In the genomic region with DNA sequence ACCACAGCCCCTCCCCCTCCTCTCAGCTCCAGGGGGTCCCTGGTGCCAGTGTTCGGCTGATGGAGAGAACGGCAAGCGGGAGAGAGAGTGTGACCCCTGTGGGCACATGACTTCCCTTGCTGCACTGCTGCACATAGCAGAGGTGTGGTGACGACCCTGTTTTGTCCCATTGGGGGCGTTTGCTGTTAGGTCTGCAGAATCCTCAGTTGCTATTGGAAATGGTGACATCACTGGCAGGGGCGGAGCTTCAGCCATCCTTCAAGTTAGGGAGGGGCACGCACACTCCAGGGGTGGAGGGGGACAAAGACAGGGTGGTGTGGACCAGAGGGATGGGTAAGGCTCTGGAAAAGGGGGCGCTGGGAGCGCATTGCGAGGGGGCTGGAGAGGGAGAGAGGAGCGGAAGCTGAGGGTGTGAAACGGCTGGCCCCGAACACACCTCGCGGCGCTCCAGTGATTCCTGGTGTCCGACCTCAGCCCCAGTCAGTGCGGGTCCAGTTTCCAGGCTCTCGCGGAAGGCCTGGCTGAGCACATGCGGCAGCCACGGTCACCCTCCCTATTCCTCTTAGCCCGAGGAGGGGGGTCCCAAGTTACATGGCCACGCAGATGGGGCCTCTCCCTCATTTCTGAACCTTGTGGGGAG, we compare ENCODE assay signal across 13 cellular contexts. TPM values are rescaled to one million over a fixed set of nuclear protein-coding genes. Genes with fewer than 3 reads are reported as not detected.
DNase-seq lines count a peak whose midpoint lies in the region; ATAC-seq, FAIRE-seq and TF ChIP-seq lines count a peak whose summit lies in the region.
"Had no signal": no experiment of that assay in that cellular context is flagged by ENCODE, and none has a peak within 500 bp of the region (broad histone marks: within the 10 kb centered on the region; RNA-seq: fewer than 3 reads in every experiment).

No MANE protein-coding gene starts in this region.

- H3K4me3 ChIP-seq in GM23338 (peak overlapping the region; percentile 51), OCI-LY7 (ENCODE audit: low read depth, low read length, poor library complexity, severe bottlenecking) (no peak overlapping the region), tibial artery (no peak overlapping the region), smooth muscle cell (no peak overlapping the region)
- H3K4me3 ChIP-seq: mucosa of descending colon had no signal

- H2AFZ ChIP-seq in GM23338 = no peak overlapping the region
- H2AFZ ChIP-seq in OCI-LY7 (ENCODE audit: low read length) = no peak overlapping the region
- H2AFZ ChIP-seq in smooth muscle cell (ENCODE audit: low read depth) = no peak overlapping the region

- H3K9ac ChIP-seq in smooth muscle cell (ENCODE audit: low read depth) = no peak overlapping the region

- TF ChIP-seq CTCF in D721Med (IDR thresholded peaks at IDR 0.05; ENCODE audit: insufficient read depth, missing control alignments) (no peak), GM23338 (conservative IDR thresholded peaks at IDR 0.05; ENCODE audit: low read depth in 2 of 2) (no peak; a peak in 2 of 4 replicates), OCI-LY7 (conservative IDR thresholded peaks at IDR 0.05; ENCODE audit: low read length) (0 out of 2 replicates have a peak, but pooled peaks have one; percentile 22), tibial artery (IDR thresholded peaks at IDR 0.05) (no peak), smooth muscle cell (IDR thresholded peaks at IDR 0.05; ENCODE audit: borderline replicate concordance, insufficient read depth, poor library complexity, severe bottlenecking) (no peak)

- 28% methylated on average over 21 of the region's 24 CpGs for WGBS in smooth muscle cell (ENCODE audit: low lambda C conversion rate)

- H3K27me3 Mint-ChIP-seq in GM23338 (ENCODE audit: insufficient read depth, low read depth, poor library complexity) = peaks cover 62% of the 10 kb centered on the region
- peaks cover 77% of the 10 kb centered on the region for H3K27me3 Mint-ChIP-seq in activated T-cell treated with anti-CD3 and anti-CD28 coated beads, Interleukin-2, amount 50 U/mL, for 4 hours (ENCODE audit: low read depth)
- peaks cover 67% of the 10 kb centered on the region for H3K27me3 Mint-ChIP-seq in activated T-cell treated with anti-CD3 and anti-CD28 coated beads, Interleukin-2, amount 50 U/mL, for 72 hours (ENCODE audit: low read depth)

- H3K36me3 ChIP-seq in GM23338 (ENCODE audit: insufficient read depth) (no peaks in the 10 kb centered on the region), OCI-LY7 (ENCODE audit: insufficient read depth, low read length) (no peaks in the 10 kb centered on the region), tibial artery (no peaks in the 10 kb centered on the region), smooth muscle cell (ENCODE audit: low read depth) (no peaks in the 10 kb centered on the region)

- H3F3A ChIP-seq in GM23338 (replicated peaks; ENCODE audit: low read depth) (no peaks in the 10 kb centered on the region), smooth muscle cell (ENCODE audit: low read depth) (no peaks in the 10 kb centered on the region)

- H3K27ac ChIP-seq in GM23338 (ENCODE audit: low read depth) = no peak overlapping the region
- H3K27ac ChIP-seq in OCI-LY7 (ENCODE audit: low read depth, low read length, poor library complexity, severe bottlenecking) = no peak overlapping the region
- H3K27ac ChIP-seq in tibial artery = no peak overlapping the region
- no peak overlapping the region for H3K27ac ChIP-seq in smooth muscle cell (ENCODE audit: low read depth)

- no peak overlapping the region for H3K27ac Mint-ChIP-seq in GM23338
- no peak overlapping the region for H3K27ac Mint-ChIP-seq in activated T-cell treated with anti-CD3 and anti-CD28 coated beads, Interleukin-2, amount 50 U/mL, for 72 hours

- peak; percentile 35 for ATAC-seq in GM23338
- ATAC-seq in activated T-cell treated with anti-CD3 and anti-CD28 coated beads, Interleukin-2, amount 50 U/mL, for 4 hours = no peak
- ATAC-seq in activated T-cell treated with anti-CD3 and anti-CD28 coated beads, Interleukin-2, amount 50 U/mL, for 72 hours (replicated peaks in 1 of 2) = no peak

- DNase-seq in D721Med (ENCODE audit: insufficient read length, low spot score) (peak; percentile 98), GM23338 (ENCODE audit: low spot score) (peak; percentile 88), OCI-LY7 (ENCODE audit: low spot score) (peak; percentile 67), iPS-NIHi11 (ENCODE audit: low spot score) (peak; percentile 77), tibial artery (no peak), smooth muscle cell (lab: John Stamatoyannopoulos, UW; ENCODE audit: unreplicated experiment) (no peak)
- no peak for DNase-seq in activated T-cell treated with anti-CD3 and anti-CD28 coated beads, Interleukin-2, amount 50 U/mL, for 4 hours
- no peak for DNase-seq in activated T-cell treated with anti-CD3 and anti-CD28 coated beads, Interleukin-2, amount 50 U/mL, for 72 hours
- DNase-seq: EL, KBM-7, mucosa of descending colon had no signal

- no peaks in the 10 kb centered on the region for H3K9me3 ChIP-seq in OCI-LY7 (ENCODE audit: low read length)
- no peaks in the 10 kb centered on the region for H3K9me3 ChIP-seq in tibial artery
- H3K9me3 ChIP-seq in smooth muscle cell (replicated peaks; ENCODE audit: low read depth) = no peaks in the 10 kb centered on the region
- H3K9me3 ChIP-seq: mucosa of descending colon had no signal

- no peaks in the 10 kb centered on the region for H3K79me2 ChIP-seq in GM23338 (replicated peaks; ENCODE audit: insufficient read depth)
- H3K79me2 ChIP-seq in OCI-LY7 (ENCODE audit: insufficient read depth, low read depth, low read length) = no peaks in the 10 kb centered on the region
- no peaks in the 10 kb centered on the region for H3K79me2 ChIP-seq in smooth muscle cell (ENCODE audit: low read depth)

- intact Hi-C loops in OCI-LY7 (cut with micrococcal nuclease; ENCODE audit: unreplicated experiment) = no loop called here
- intact Hi-C loops in tibial artery (cut with DNase I; ENCODE audit: low total_unique reads) = no loop called here

- H3K4me1 Mint-ChIP-seq in GM23338 = peaks cover 10% of the 10 kb centered on the region
- H3K4me1 Mint-ChIP-seq in activated T-cell treated with anti-CD3 and anti-CD28 coated beads, Interleukin-2, amount 50 U/mL, for 4 hours (ENCODE audit: low read depth) = no peaks in the 10 kb centered on the region
- H3K4me1 Mint-ChIP-seq in activated T-cell treated with anti-CD3 and anti-CD28 coated beads, Interleukin-2, amount 50 U/mL, for 72 hours (ENCODE audit: low read depth) = peaks cover 11% of the 10 kb centered on the region

- H4K20me1 ChIP-seq in GM23338 (replicated peaks; ENCODE audit: insufficient read depth) (no peaks in the 10 kb centered on the region), OCI-LY7 (ENCODE audit: insufficient read depth, low read length) (no peaks in the 10 kb centered on the region), smooth muscle cell (ENCODE audit: low read depth) (no peaks in the 10 kb centered on the region)

- POLR2A ChIA-PET in OCI-LY7 (lab: Charles Lee) = interaction anchor here (0.9 to 1.2 kb wide), 2 partner anchors 8 to 12 kb away, joined by 3 to 4 read pairs; no protein-coding TSS in a partner anchor

- H3K4me2 ChIP-seq in GM23338 = peak overlapping the region; percentile 78
- H3K4me2 ChIP-seq in OCI-LY7 (ENCODE audit: low read length) = peak overlapping the region; percentile 49
- H3K4me2 ChIP-seq in smooth muscle cell = no peak overlapping the region

- H3K27me3 ChIP-seq in GM23338 (ENCODE audit: insufficient read depth) (peaks cover 48% of the 10 kb centered on the region), tibial artery (peaks cover 0 to 92% of the 10 kb centered on the region in 2 donors), smooth muscle cell (ENCODE audit: low read depth) (peaks cover 79% of the 10 kb centered on the region)

- H3K9me3 Mint-ChIP-seq in GM23338 = no peaks in the 10 kb centered on the region
- H3K9me3 Mint-ChIP-seq in activated T-cell treated with anti-CD3 and anti-CD28 coated beads, Interleukin-2, amount 50 U/mL, for 4 hours = no peaks in the 10 kb centered on the region
- no peaks in the 10 kb centered on the region for H3K9me3 Mint-ChIP-seq in activated T-cell treated with anti-CD3 and anti-CD28 coated beads, Interleukin-2, amount 50 U/mL, for 72 hours

- FAIRE-seq in D721Med (lab: Jason Lieb, UNC) = no peak
- FAIRE-seq: astrocyte had no signal

- H3K4me1 ChIP-seq in GM23338 (ENCODE audit: insufficient read depth) (peaks cover 12% of the 10 kb centered on the region), OCI-LY7 (ENCODE audit: insufficient read depth, low read length, poor library complexity, severe bottlenecking) (peaks cover 26% of the 10 kb centered on the region), tibial artery (peaks cover 0 to 9% (median 5%) of the 10 kb centered on the region in 4 donors), smooth muscle cell (ENCODE audit: low read depth) (no peaks in the 10 kb centered on the region)

- CTCF ChIA-PET in OCI-LY7 (lab: Charles Lee; ENCODE audit: unreplicated experiment) = interaction anchor here (0.6 kb wide), 1 partner anchor 29 kb away, joined by 3 read pairs; no protein-coding TSS in a partner anchor

- no peaks in the 10 kb centered on the region for H3K36me3 Mint-ChIP-seq in GM23338 (ENCODE audit: low read depth)
- no peaks in the 10 kb centered on the region for H3K36me3 Mint-ChIP-seq in activated T-cell treated with anti-CD3 and anti-CD28 coated beads, Interleukin-2, amount 50 U/mL, for 4 hours (ENCODE audit: insufficient read depth)
- no peaks in the 10 kb centered on the region for H3K36me3 Mint-ChIP-seq in activated T-cell treated with anti-CD3 and anti-CD28 coated beads, Interleukin-2, amount 50 U/mL, for 72 hours (ENCODE audit: insufficient read depth in 2 of 2)

- H3K9me2 ChIP-seq in GM23338 (ENCODE audit: insufficient read depth) = no peaks in the 10 kb centered on the region
- no peaks in the 10 kb centered on the region for H3K9me2 ChIP-seq in OCI-LY7 (ENCODE audit: insufficient read depth, low read length)

- peak overlapping the region; percentile 56 for H3K4me3 Mint-ChIP-seq in GM23338
- no peak overlapping the region for H3K4me3 Mint-ChIP-seq in activated T-cell treated with anti-CD3 and anti-CD28 coated beads, Interleukin-2, amount 50 U/mL, for 4 hours
- H3K4me3 Mint-ChIP-seq in activated T-cell treated with anti-CD3 and anti-CD28 coated beads, Interleukin-2, amount 50 U/mL, for 72 hours = no peak overlapping the region

- no TSS peak for BruUV-seq in OCI-LY7 (replicated peaks; lab: Mats Ljungman, UMichigan)

RNA-seq across cellular contexts. Expression of a gene that starts 0.8 kb away (rescaled TPM):
- 2.1 and 5.5 TPM in 2 replicates for total RNA-seq in GM23338 (2014; rRNA removed; shearing (Covaris generic))
- polyA plus RNA-seq in GM23338 (2016; fragmentation: Nextera tagmentation; extraction: Ambion mirVana) (2.5 and 2.7 TPM in 2 replicates), smooth muscle cell (0.44 TPM in 1 of 2 replicates, not detected in the other)
- total RNA-seq in OCI-LY7 (2014; rRNA removed; shearing (Covaris generic)) = 0.06 TPM in 1 of 2 replicates, not detected in the other
- total RNA-seq in OCI-LY7 (2022) (0.15 and 0.55 TPM in 2 replicates), smooth muscle cell (not detected in 2 replicates)
- total RNA-seq in activated T-cell treated with anti-CD3 and anti-CD28 coated beads, Interleukin-2, amount 50 U/mL, for 4 hours = under 1 TPM in 2 of 3 donors, not detected in 1; 0.13 to 0.26 TPM
- total RNA-seq in activated T-cell treated with anti-CD3 and anti-CD28 coated beads, Interleukin-2, amount 50 U/mL, for 72 hours = 1 to 10 TPM in 1 of 2 donors, under 1 TPM in 1; 0.38 to 1.2 TPM

RNA-seq across cellular contexts. Expression of a gene that starts 23.6 kb away (rescaled TPM):
- total RNA-seq in GM23338 (2014; rRNA removed; shearing (Covaris generic)) = 9.7 and 19.7 TPM in 2 replicates
- polyA plus RNA-seq in GM23338 (2016; fragmentation: Nextera tagmentation; extraction: Ambion mirVana) (25.2 and 26.8 TPM in 2 replicates), smooth muscle cell (170 and 171 TPM in 2 replicates)
- 173 and 182 TPM in 2 replicates for total RNA-seq in OCI-LY7 (2014; rRNA removed; shearing (Covaris generic))
- total RNA-seq in OCI-LY7 (2022) (154 TPM in 2 replicates), smooth muscle cell (50.6 and 51.4 TPM in 2 replicates)
- total RNA-seq in activated T-cell treated with anti-CD3 and anti-CD28 coated beads, Interleukin-2, amount 50 U/mL, for 4 hours = 100 to 1,000 TPM; 352 to 394 (median 392) TPM
- 100 to 1,000 TPM; 155 to 158 TPM for total RNA-seq in activated T-cell treated with anti-CD3 and anti-CD28 coated beads, Interleukin-2, amount 50 U/mL, for 72 hours

RNA-seq across cellular contexts. Expression of a gene that starts 31.7 kb away (rescaled TPM):
- total RNA-seq in GM23338 (2014; rRNA removed; shearing (Covaris generic)) = 0.16 and 0.21 TPM in 2 replicates
- polyA plus RNA-seq in GM23338 (2016; fragmentation: Nextera tagmentation; extraction: Ambion mirVana) (3.0 and 4.3 TPM in 2 replicates), smooth muscle cell (not detected in 2 replicates)
- 0.21 TPM in 1 of 2 replicates, not detected in the other for total RNA-seq in OCI-LY7 (2014; rRNA removed; shearing (Covaris generic))
- total RNA-seq in OCI-LY7 (2022) (not detected in 2 replicates), smooth muscle cell (not detected in 2 replicates)
- total RNA-seq in activated T-cell treated with anti-CD3 and anti-CD28 coated beads, Interleukin-2, amount 50 U/mL, for 4 hours = under 1 TPM in 1 of 3 donors, not detected in 2; 0.18 TPM
- not detected for total RNA-seq in activated T-cell treated with anti-CD3 and anti-CD28 coated beads, Interleukin-2, amount 50 U/mL, for 72 hours
- total RNA-seq: astrocyte; T-helper 2 cell treated with Interferon-gamma antibody and Interleukin-4, amounts not matched to agents 100 ng/mL and 5 ng/mL, for 36 hours had no signal

RNA-seq across cellular contexts. Expression of a gene that starts 33.7 kb away (rescaled TPM):
- not detected in 2 replicates for total RNA-seq in GM23338 (2014; rRNA removed; shearing (Covaris generic))
- polyA plus RNA-seq in GM23338 (2016; fragmentation: Nextera tagmentation; extraction: Ambion mirVana) (not detected in 2 replicates), smooth muscle cell (not detected in 2 replicates)
- not detected in 2 replicates for total RNA-seq in OCI-LY7 (2014; rRNA removed; shearing (Covaris generic))
- total RNA-seq in OCI-LY7 (2022) (not detected in 2 replicates), smooth muscle cell (not detected in 2 replicates)
- total RNA-seq in activated T-cell treated with anti-CD3 and anti-CD28 coated beads, Interleukin-2, amount 50 U/mL, for 4 hours = not detected
- under 1 TPM; 0.50 to 0.74 TPM for total RNA-seq in activated T-cell treated with anti-CD3 and anti-CD28 coated beads, Interleukin-2, amount 50 U/mL, for 72 hours
- total RNA-seq: astrocyte; T-helper 2 cell treated with Interferon-gamma antibody and Interleukin-4, amounts not matched to agents 100 ng/mL and 5 ng/mL, for 36 hours had no signal

RNA-seq across cellular contexts. Expression of a gene that starts 50.2 kb away (rescaled TPM):
- 41.5 and 42.9 TPM in 2 replicates for total RNA-seq in GM23338 (2014; rRNA removed; shearing (Covaris generic))
- polyA plus RNA-seq in GM23338 (2016; fragmentation: Nextera tagmentation; extraction: Ambion mirVana) = 16.4 and 19.2 TPM in 2 replicates
- total RNA-seq in OCI-LY7 (2014; rRNA removed; shearing (Covaris generic)) = 34.8 and 38.6 TPM in 2 replicates
- 89.6 and 90.4 TPM in 2 replicates for total RNA-seq in OCI-LY7 (2022)
- 12.6 and 16.3 TPM in 2 replicates for total RNA-seq in smooth muscle cell
- 6.6 and 17.6 TPM in 2 replicates for polyA plus RNA-seq in smooth muscle cell
- 10 to 100 TPM; 71.9 to 86.3 (median 73.3) TPM for total RNA-seq in activated T-cell treated with anti-CD3 and anti-CD28 coated beads, Interleukin-2, amount 50 U/mL, for 4 hours
- 10 to 100 TPM; 56.9 to 63.5 TPM for total RNA-seq in activated T-cell treated with anti-CD3 and anti-CD28 coated beads, Interleukin-2, amount 50 U/mL, for 72 hours

Comparison
In these comparisons a context has a peak if more than half of its experiments do, and no peak if none do; other contexts are left out.
1. DNase-seq: peak in D721Med (single experiment), GM23338 (single experiment), OCI-LY7 (single experiment) and iPS-NIHi11 (single experiment); none in tibial artery (0 of 2), smooth muscle cell (single experiment), activated T-cell treated with anti-CD3 and anti-CD28 coated beads, Interleukin-2, amount 50 U/mL, for 4 hours (single experiment) and activated T-cell treated with anti-CD3 and anti-CD28 coated beads, Interleukin-2, amount 50 U/mL, for 72 hours (0 of 2).